Comparison of ENCODE assay signal across 18 cellular contexts in the genomic region with DNA sequence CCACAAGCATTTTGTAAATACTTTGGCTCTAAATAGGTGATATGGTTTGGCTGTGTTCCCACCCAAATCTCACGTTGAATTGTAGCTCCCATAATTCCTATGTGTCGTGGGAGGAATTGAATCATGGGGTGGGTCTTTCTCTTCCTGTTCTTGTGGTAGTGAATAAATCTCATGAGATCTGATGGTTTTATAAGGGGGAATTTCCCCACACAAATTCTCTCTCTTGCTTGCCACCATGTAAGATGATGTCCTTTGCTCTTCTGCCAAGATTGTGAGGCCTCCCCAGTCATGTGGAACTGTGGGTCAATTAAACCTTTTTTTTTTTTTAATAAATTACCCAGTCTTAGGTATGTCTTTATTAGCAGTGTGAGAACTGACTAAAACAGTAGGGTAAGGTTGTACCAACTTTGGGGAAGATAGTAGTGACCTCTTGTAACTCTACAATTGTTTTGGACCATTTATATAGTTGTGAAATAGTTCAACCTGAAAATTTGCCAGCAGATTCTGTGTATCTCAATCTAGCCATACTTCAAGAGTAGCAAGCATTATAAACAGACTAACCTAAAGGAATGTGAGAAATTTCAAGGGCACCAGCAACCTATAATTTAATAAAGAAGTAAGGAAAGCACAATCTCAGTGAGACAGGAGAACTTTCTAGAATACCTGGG.
DNase-seq lines count a peak whose midpoint lies in the region; ATAC-seq and TF ChIP-seq lines count a peak whose summit lies in the region.
"Had no signal": no experiment of that assay in that cellular context is flagged by ENCODE, and none has a peak within 500 bp of the region (broad histone marks: within the 10 kb centered on the region; RNA-seq: fewer than 3 reads in every experiment).

No MANE protein-coding gene starts in this region.

- no peaks in the 10 kb centered on the region for H3K36me3 ChIP-seq in OCI-LY7 (ENCODE audit: insufficient read depth, low read length)
- H3K36me3 ChIP-seq in ascending aorta = no peaks in the 10 kb centered on the region

- H3K4me3 Mint-ChIP-seq in osteocyte (ENCODE audit: unreplicated experiment) = no peak overlapping the region
- H3K4me3 Mint-ChIP-seq: CD4-positive, CD25-positive, alpha-beta regulatory T cell; IgD-negative memory B cell had no signal

- no peak overlapping the region for H3K27ac Mint-ChIP-seq in osteocyte (ENCODE audit: unreplicated experiment)
- H3K27ac Mint-ChIP-seq: CD4-positive, CD25-positive, alpha-beta regulatory T cell had no signal

- H3K79me2 ChIP-seq in OCI-LY7 (ENCODE audit: insufficient read depth, low read depth, low read length) = no peaks in the 10 kb centered on the region

- POLR2A ChIA-PET in OCI-LY7 (lab: Charles Lee) (interaction anchor here (0.6 to 0.7 kb wide), 3 partner anchors 13 to 152 kb away, joined by 3 to 4 read pairs (median 3); no protein-coding TSS in a partner anchor), RWPE1 (lab: Yijun Ruan, JAX; ENCODE audit: low non-redundant PET) (no interaction called here)

- H2AFZ ChIP-seq in OCI-LY7 (ENCODE audit: low read length) = no peak overlapping the region; the same call in 1 of the 2 replicates
- H2AFZ ChIP-seq: PC-9 had no signal

- intact Hi-C loops in OCI-LY7 (cut with micrococcal nuclease; ENCODE audit: unreplicated experiment) = no loop called here
- intact Hi-C loops in ascending aorta (cut with DNase I) = no loop called here

- ATAC-seq in GM18868 (IDR thresholded peaks at IDR 0.05; ENCODE audit: unreplicated experiment) = peak; percentile 24

- no peaks in the 10 kb centered on the region for H4K20me1 ChIP-seq in OCI-LY7 (ENCODE audit: insufficient read depth, low read length)

- H3K9me2 ChIP-seq in OCI-LY7 (ENCODE audit: insufficient read depth, low read length) = no peaks in the 10 kb centered on the region

- BruUV-seq in OCI-LY7 (replicated peaks; lab: Mats Ljungman, UMichigan) = no TSS peak

- DNase-seq in OCI-LY7 (ENCODE audit: low spot score) (no peak), fibroblast of pulmonary artery (ENCODE audit: low read depth) (peak; percentile 34), myocyte (ENCODE audit: low read depth) (peak; percentile 3), globus pallidus (ENCODE audit: low spot score) (no peak), osteocyte (ENCODE audit: extremely low spot score, unreplicated experiment) (no peak), ascending aorta (ENCODE audit: low spot score in 2 of 2) (no peak), RWPE1 (ENCODE audit: low spot score) (no peak)
- DNase-seq: ACHN; AML-193; CD4-positive, CD25-positive, alpha-beta regulatory T cell; H7; NCI-H1417 treated with DMSO at 0.1 percent for 48 hours; NCI-H1930; NCI-H2171; NCI-H446 treated with DMSO at 0.1 percent for 48 hours; PC-9 had no signal

- no peaks in the 10 kb centered on the region for H3K9me3 Mint-ChIP-seq in osteocyte (ENCODE audit: unreplicated experiment)

- H3K36me3 Mint-ChIP-seq in osteocyte (ENCODE audit: unreplicated experiment) = no peaks in the 10 kb centered on the region
- H3K36me3 Mint-ChIP-seq: CD4-positive, CD25-positive, alpha-beta regulatory T cell; IgD-negative memory B cell had no signal

- H3K9me3 ChIP-seq in OCI-LY7 (ENCODE audit: low read length) (no peaks in the 10 kb centered on the region), ascending aorta (no peaks in the 10 kb centered on the region)

- no peaks in the 10 kb centered on the region for H3K4me1 Mint-ChIP-seq in osteocyte (ENCODE audit: unreplicated experiment)
- H3K4me1 Mint-ChIP-seq: CD4-positive, CD25-positive, alpha-beta regulatory T cell had no signal

- no peak overlapping the region for H3K4me3 ChIP-seq in OCI-LY7 (ENCODE audit: low read depth, low read length, poor library complexity, severe bottlenecking)
- H3K4me3 ChIP-seq in fibroblast of pulmonary artery (replicated peaks; ENCODE audit: low read depth, low read length) = no peak overlapping the region
- H3K4me3 ChIP-seq in ascending aorta = no peak overlapping the region
- H3K4me3 ChIP-seq: PC-9 had no signal

- H3K4me1 ChIP-seq in OCI-LY7 (ENCODE audit: insufficient read depth, low read length, poor library complexity, severe bottlenecking) = peaks cover 31% of the 10 kb centered on the region
- H3K4me1 ChIP-seq in ascending aorta = no peaks in the 10 kb centered on the region

- TF ChIP-seq CTCF in OCI-LY7 (conservative IDR thresholded peaks at IDR 0.05; ENCODE audit: low read length) (no peak), fibroblast of pulmonary artery (IDR thresholded peaks at IDR 0.05; ENCODE audit: low read length, missing control alignments) (no peak), osteocyte (IDR thresholded peaks at IDR 0.05) (no peak), ascending aorta (IDR thresholded peaks at IDR 0.05) (no peak), RWPE1 (conservative IDR thresholded peaks at IDR 0.05; ENCODE audit: low read depth) (no peak)

- H3K27me3 Mint-ChIP-seq in osteocyte (ENCODE audit: unreplicated experiment) = peaks cover 17% of the 10 kb centered on the region
- H3K27me3 Mint-ChIP-seq: CD4-positive, CD25-positive, alpha-beta regulatory T cell; IgD-negative memory B cell had no signal

- H3K4me2 ChIP-seq in OCI-LY7 (ENCODE audit: low read length) = no peak overlapping the region
- H3K4me2 ChIP-seq: PC-9 had no signal

- CTCF ChIA-PET in OCI-LY7 (lab: Charles Lee; ENCODE audit: unreplicated experiment) = interaction anchor here (0.6 kb wide), 1 partner anchor 630 kb away, joined by 3 read pairs; no protein-coding TSS in a partner anchor
- CTCF ChIA-PET in RWPE1 (lab: Yijun Ruan, JAX) = no interaction called here

- no peaks in the 10 kb centered on the region for H3K27me3 ChIP-seq in ascending aorta

- peak overlapping the region; percentile 39 for H3K27ac ChIP-seq in OCI-LY7 (ENCODE audit: low read depth, low read length, poor library complexity, severe bottlenecking)
- H3K27ac ChIP-seq in ascending aorta = no peak overlapping the region
- H3K27ac ChIP-seq in RWPE1 = no peak overlapping the region
- H3K27ac ChIP-seq: PC-9 had no signal

Comparison
In these comparisons a context has a peak if more than half of its experiments do, and no peak if none do; other contexts are left out.
1. DNase-seq: peak in fibroblast of pulmonary artery (single experiment) and myocyte (single experiment); none in OCI-LY7 (single experiment), globus pallidus (single experiment), osteocyte (single experiment), ascending aorta (0 of 2) and RWPE1 (single experiment).